ENCODE assay signal across 21 cellular contexts in the genomic region with DNA sequence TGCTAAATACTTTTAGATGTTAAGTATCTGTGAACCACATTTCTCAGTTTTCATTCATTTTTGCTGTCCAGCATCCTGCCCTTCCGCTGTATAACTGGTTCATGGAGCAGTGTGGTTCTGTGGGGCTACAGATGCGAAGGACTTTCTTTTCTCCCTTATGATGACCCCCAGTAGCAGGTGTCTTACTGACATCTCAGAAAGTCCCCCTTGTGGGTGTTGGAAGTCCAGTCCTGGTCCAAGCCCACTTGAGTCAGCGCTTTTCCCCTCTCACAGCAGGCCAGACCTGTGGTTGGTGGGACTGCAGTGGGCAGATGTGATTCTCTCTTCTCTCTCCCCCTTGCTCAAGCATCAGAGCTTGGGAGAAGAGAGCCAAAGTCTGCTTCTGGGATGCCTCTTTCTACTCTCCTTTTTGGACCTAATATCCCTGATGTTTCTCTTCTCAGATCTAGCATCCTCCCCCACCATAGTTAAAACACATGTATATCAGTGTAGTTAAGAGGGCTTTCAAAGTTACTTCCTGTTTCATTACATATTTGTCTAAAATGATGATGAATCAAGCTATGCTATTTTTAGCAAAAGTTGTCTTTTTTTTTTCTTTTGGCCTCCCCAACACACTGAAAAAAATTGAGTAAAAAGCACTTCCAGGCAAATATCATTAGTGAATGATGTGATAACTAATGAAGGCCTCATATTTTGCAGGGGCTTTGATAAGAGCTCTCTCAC.
"Had no signal": no experiment of that assay in that cellular context is flagged by ENCODE, and none has a peak within 500 bp of the region (broad histone marks: within the 10 kb centered on the region; RNA-seq: fewer than 3 reads in every experiment).

No MANE protein-coding gene starts in this region.

- DNase-seq: activated CD4-positive, alpha-beta T cell treated with anti-CD3 and anti-CD28 coated beads, Interleukin-2, amount 50 U/mL, for 1 hour; activated CD8-positive, alpha-beta memory T cell treated with anti-CD3 and anti-CD28 coated beads for 24 hours; activated naive CD4-positive, alpha-beta T cell treated with anti-CD3 and anti-CD28 coated beads for 36 hours; activated naive CD8-positive, alpha-beta T cell treated with anti-CD3 and anti-CD28 coated beads, Interleukin-2, amount 50 U/mL, for 24 hours; foreskin melanocyte; head of caudate nucleus; immature natural killer cell; occipital lobe; stimulated activated CD4-positive, alpha-beta T cell treated with anti-CD3 and anti-CD28 coated beads, Interleukin-15, amount 100 ng/mL, for 24 hours; stimulated activated CD4-positive, alpha-beta T cell treated with anti-CD3 and anti-CD28 coated beads, Interleukin-4, amount 100 ng/mL, for 24 hours; stimulated activated naive CD4-positive, alpha-beta T cell treated with Interleukin-2 at 50 U/mL for 16 hours; substantia nigra had no signal

- FAIRE-seq: bronchial epithelial cell had no signal

- H3K27me3 ChIP-seq: ascending aorta, right atrium auricular region, tibial nerve had no signal

- H3K4me3 ChIP-seq: ascending aorta, right atrium auricular region, skin epidermis, tibial nerve had no signal

- H3K9me3 ChIP-seq: ascending aorta had no signal

- H3K4me1 ChIP-seq: right atrium auricular region, tibial nerve had no signal

- ATAC-seq: activated CD4-positive, CD25-positive, alpha-beta regulatory T cell treated with anti-CD3 and anti-CD28 coated beads, Interleukin-2, amount 50 U/mL, for 24 hours; activated naive CD8-positive, alpha-beta T cell treated with anti-CD3 and anti-CD28 coated beads, Interleukin-2, amount 50 U/mL, for 24 hours; activated T-helper 17 cell treated with anti-CD3 and anti-CD28 coated beads, Interleukin-2, amount 50 U/mL, for 72 hours; esophagus mucosa; natural killer cell treated with Interleukin-12 subunit alpha and Interleukin-12 subunit beta and Interleukin-15 and Interleukin-18, amount 100 ng/mL, for 72 hours had no signal

- H3K27ac ChIP-seq: ascending aorta, right atrium auricular region, skin epidermis, tibial nerve had no signal

- H3K36me3 ChIP-seq: ascending aorta, right atrium auricular region, tibial nerve had no signal
